1 cellular context compared by ENCODE assay signal in genomic region chr1:61642475-61643232, GRCh38.
TF ChIP-seq lines count a peak whose summit lies in the region.

No MANE protein-coding gene starts in this region.

TF ChIP-seq in GM23338, 12 proteins besides CTCF, POLR2A, EP300 and RAD21 (continued from another document):
- TF ChIP-seq, protein P1, sequence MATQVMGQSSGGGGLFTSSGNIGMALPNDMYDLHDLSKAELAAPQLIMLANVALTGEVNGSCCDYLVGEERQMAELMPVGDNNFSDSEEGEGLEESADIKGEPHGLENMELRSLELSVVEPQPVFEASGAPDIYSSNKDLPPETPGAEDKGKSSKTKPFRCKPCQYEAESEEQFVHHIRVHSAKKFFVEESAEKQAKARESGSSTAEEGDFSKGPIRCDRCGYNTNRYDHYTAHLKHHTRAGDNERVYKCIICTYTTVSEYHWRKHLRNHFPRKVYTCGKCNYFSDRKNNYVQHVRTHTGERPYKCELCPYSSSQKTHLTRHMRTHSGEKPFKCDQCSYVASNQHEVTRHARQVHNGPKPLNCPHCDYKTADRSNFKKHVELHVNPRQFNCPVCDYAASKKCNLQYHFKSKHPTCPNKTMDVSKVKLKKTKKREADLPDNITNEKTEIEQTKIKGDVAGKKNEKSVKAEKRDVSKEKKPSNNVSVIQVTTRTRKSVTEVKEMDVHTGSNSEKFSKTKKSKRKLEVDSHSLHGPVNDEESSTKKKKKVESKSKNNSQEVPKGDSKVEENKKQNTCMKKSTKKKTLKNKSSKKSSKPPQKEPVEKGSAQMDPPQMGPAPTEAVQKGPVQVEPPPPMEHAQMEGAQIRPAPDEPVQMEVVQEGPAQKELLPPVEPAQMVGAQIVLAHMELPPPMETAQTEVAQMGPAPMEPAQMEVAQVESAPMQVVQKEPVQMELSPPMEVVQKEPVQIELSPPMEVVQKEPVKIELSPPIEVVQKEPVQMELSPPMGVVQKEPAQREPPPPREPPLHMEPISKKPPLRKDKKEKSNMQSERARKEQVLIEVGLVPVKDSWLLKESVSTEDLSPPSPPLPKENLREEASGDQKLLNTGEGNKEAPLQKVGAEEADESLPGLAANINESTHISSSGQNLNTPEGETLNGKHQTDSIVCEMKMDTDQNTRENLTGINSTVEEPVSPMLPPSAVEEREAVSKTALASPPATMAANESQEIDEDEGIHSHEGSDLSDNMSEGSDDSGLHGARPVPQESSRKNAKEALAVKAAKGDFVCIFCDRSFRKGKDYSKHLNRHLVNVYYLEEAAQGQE (IDR thresholded peaks at IDR 0.05; ENCODE audit: unreplicated experiment), result no peak
- TF ChIP-seq ZNF114 (CRISPR knock-in tag; IDR thresholded peaks at IDR 0.05) (no peak), ETS1 (IDR thresholded peaks at IDR 0.05) (no peak), CREB1 (CRISPR knock-in tag; IDR thresholded peaks at IDR 0.05; ENCODE audit: low read depth) (no peak)
